ENCODE assay signal across 13 cellular contexts in genomic region chr10:8331387-8331786, GRCh38.
DNase-seq lines count a peak whose midpoint lies in the region; ATAC-seq and TF ChIP-seq lines count a peak whose summit lies in the region.
"Had no signal": no experiment of that assay in that cellular context is flagged by ENCODE, and none has a peak within 500 bp of the region (broad histone marks: within the 10 kb centered on the region; RNA-seq: fewer than 3 reads in every experiment).

No MANE protein-coding gene starts in this region.

- no peak overlapping the region for H3K56ac ChIP-seq in IMR-90 (ENCODE audit: extremely low read depth, insufficient read depth, low read length)

- in situ Hi-C loops in IMR-90 (cut with MboI; ENCODE audit: low sequenced_read_pairs) = no loop called here

- H3K9ac ChIP-seq in IMR-90 (ENCODE audit: low read depth, low read length) (no peak overlapping the region), neural cell (ENCODE audit: low read length) (no peak overlapping the region)

- WGBS in IMR-90 (ENCODE audit: extremely low coverage in 2 of 2, insufficient read length in 1 of 2), 2 experiments = 20% methylated on average over 1 of the region's 14 CpGs; no CpG with 5 or more reads in 1 of the 2 experiments

- H3K27me3 ChIP-seq in IMR-90 (ENCODE audit: control insufficient read depth, insufficient read depth, low read length) = no peaks in the 10 kb centered on the region
- H3K27me3 ChIP-seq in neural cell (ENCODE audit: insufficient read depth, low read depth, low read length) = peaks cover 7% of the 10 kb centered on the region
- H3K27me3 ChIP-seq: BLaER1 treated with 17β-estradiol and CSF1 and Interleukin-3, amounts not matched to agents 10 nM and 100 nM; right atrium auricular region had no signal

- no peak for TF ChIP-seq EP300 in neural cell (conservative IDR thresholded peaks at IDR 0.05; ENCODE audit: poor library complexity, severe bottlenecking)

- H3K4me1 ChIP-seq in IMR-90 (ENCODE audit: control insufficient read depth, insufficient read depth, low read length) = no peaks in the 10 kb centered on the region

- H2AFZ ChIP-seq in IMR-90 (replicated peaks; ENCODE audit: low read length, poor library complexity) (no peak overlapping the region), neural cell (ENCODE audit: low read depth, low read length) (no peak overlapping the region)

- no peak for TF ChIP-seq RAD21 in IMR-90 (IDR thresholded peaks at IDR 0.05; ENCODE audit: low read length)
- TF ChIP-seq RAD21 in neural cell (conservative IDR thresholded peaks at IDR 0.05) = no peak

- H2AK5ac ChIP-seq in IMR-90 (ENCODE audit: low read depth, low read length) = no peak overlapping the region

- DNase-seq in IMR-90 = no peak
- DNase-seq in T-helper 22 cell (ENCODE audit: low read depth) = peak; percentile 36
- DNase-seq in activated effector memory CD4-positive, alpha-beta T cell treated with Interleukin-2 at 50 U/mL for 16 hours = peak; percentile 11
- no peak for DNase-seq in hippocampal formation (lab: John Stamatoyannopoulos, UW)
- DNase-seq in NCI-H526 treated with DMSO at 0.1 percent for 48 hours (lab: John Stamatoyannopoulos, UW) = no peak
- no peak for DNase-seq in kidney tubule cell (ENCODE audit: low spot score)
- DNase-seq in DMS79 (lab: John Stamatoyannopoulos, UW) = no peak
- DNase-seq: left ventricle myocardium superior, NCI-H2029, SIG-M5 had no signal

- no peak overlapping the region for H3K23ac ChIP-seq in IMR-90 (ENCODE audit: low read depth, low read length)

- no peak overlapping the region for H3K14ac ChIP-seq in IMR-90 (replicated peaks; ENCODE audit: low read depth, low read length)

- no peak overlapping the region for H3K18ac ChIP-seq in IMR-90 (ENCODE audit: low read depth, low read length)

- no peak overlapping the region for H4K5ac ChIP-seq in IMR-90 (ENCODE audit: low read depth, low read length)

- H2BK120ac ChIP-seq in IMR-90 (ENCODE audit: low read depth, low read length) = no peak overlapping the region

- no peak overlapping the region for H2BK15ac ChIP-seq in IMR-90 (ENCODE audit: low read depth, low read length)

- POLR2A ChIA-PET in IMR-90 (lab: Charles Lee; ENCODE audit: unreplicated experiment) = no interaction called here

- H4K20me1 ChIP-seq in IMR-90 (ENCODE audit: insufficient read depth, low read length) = no peaks in the 10 kb centered on the region
- H4K20me1 ChIP-seq in neural cell (ENCODE audit: insufficient read depth) = no peaks in the 10 kb centered on the region
- H4K20me1 ChIP-seq: BLaER1 treated with 17β-estradiol and CSF1 and Interleukin-3, amounts not matched to agents 10 nM and 100 nM had no signal

- no peak overlapping the region for H2BK20ac ChIP-seq in IMR-90 (ENCODE audit: low read depth, low read length)

- H3K4me3 ChIP-seq in IMR-90 (ENCODE audit: insufficient read depth, low read depth, low read length) (no peak overlapping the region), neural cell (ENCODE audit: low read length) (no peak overlapping the region)

- no peak overlapping the region for H3K4ac ChIP-seq in IMR-90 (ENCODE audit: low read depth, low read length)

- no peak overlapping the region for H2AK9ac ChIP-seq in IMR-90 (replicated peaks; ENCODE audit: low read depth, low read length, poor library complexity)

- CTCF ChIA-PET in IMR-90 (lab: Yijun Ruan, JAX) = no interaction called here

- no peak overlapping the region for H4K91ac ChIP-seq in IMR-90 (ENCODE audit: insufficient read depth, low read depth, low read length)

- BruUV-seq in IMR-90 (replicated peaks; lab: Mats Ljungman, UMichigan) = no TSS peak

- TF ChIP-seq CTCF in IMR-90 (conservative IDR thresholded peaks at IDR 0.05; ENCODE audit: low read depth, low read length) = no peak
- no peak for TF ChIP-seq CTCF in neural cell (IDR thresholded peaks at IDR 0.05; ENCODE audit: poor library complexity, severe bottlenecking)

- peaks cover 10% of the 10 kb centered on the region for H3K9me3 ChIP-seq in IMR-90 (ENCODE audit: control insufficient read depth, insufficient read depth, low read length)
- no peaks in the 10 kb centered on the region for H3K9me3 ChIP-seq in neural cell (ENCODE audit: low read length)
- H3K9me3 ChIP-seq: BLaER1 treated with 17β-estradiol and CSF1 and Interleukin-3, amounts not matched to agents 10 nM and 100 nM; right atrium auricular region had no signal

- no peaks in the 10 kb centered on the region for H3K79me1 ChIP-seq in IMR-90 (ENCODE audit: low read depth in 1 of 2, low read length in 2 of 2)

- TF ChIP-seq POLR2A in IMR-90 (IDR thresholded peaks at IDR 0.05; ENCODE audit: low read depth, low read length) = no peak

- dilution Hi-C loops in IMR-90 (cut with HindIII; ENCODE audit: low sequenced_read_pairs, unreplicated experiment) = no loop called here

- no peaks in the 10 kb centered on the region for H3K9me1 ChIP-seq in IMR-90 (ENCODE audit: insufficient read depth, low read length)

- ATAC-seq in IMR-90 (ENCODE audit: low read depth) = no peak

- intact Hi-C loops in IMR-90 (cut with micrococcal nuclease) = no loop called here

- H3K79me2 ChIP-seq in neural cell (replicated peaks; ENCODE audit: insufficient read depth, low read length) = no peaks in the 10 kb centered on the region

- H3K36me3 ChIP-seq in IMR-90 (ENCODE audit: control insufficient read depth, insufficient read depth, low read length) (no peaks in the 10 kb centered on the region), neural cell (ENCODE audit: insufficient read depth, low read length) (no peaks in the 10 kb centered on the region)
- H3K36me3 ChIP-seq: BLaER1 treated with 17β-estradiol and CSF1 and Interleukin-3, amounts not matched to agents 10 nM and 100 nM; right atrium auricular region had no signal

- H2BK5ac ChIP-seq in IMR-90 (ENCODE audit: low read depth, low read length, poor library complexity, severe bottlenecking) = no peak overlapping the region

- H3K4me2 ChIP-seq in IMR-90 (ENCODE audit: low read depth, low read length) (no peak overlapping the region), neural cell (ENCODE audit: low read length) (peak overlapping the region; percentile 26)

- no peaks in the 10 kb centered on the region for H3K9me2 ChIP-seq in neural cell (ENCODE audit: insufficient read depth, low read length)

- H4K8ac ChIP-seq in IMR-90 (ENCODE audit: low read depth in 2 of 2, low read length in 2 of 2) = no peak overlapping the region

- H3K27ac ChIP-seq in IMR-90 (ENCODE audit: insufficient read depth, low read length) (no peak overlapping the region), neural cell (ENCODE audit: low read length) (no peak overlapping the region)
- H3K27ac ChIP-seq: right atrium auricular region had no signal

- no peaks in the 10 kb centered on the region for H3F3A ChIP-seq in neural cell (ENCODE audit: insufficient read depth, low read length, poor library complexity, severe bottlenecking)

TF ChIP-seq in IMR-90, 13 proteins besides CTCF, POLR2A, EP300 and RAD21:
- TF ChIP-seq MAFK (IDR thresholded peaks at IDR 0.05; ENCODE audit: low read depth, low read length) (peak; percentile 48; the same call in 1 of the 2 replicates), CHD1 (IDR thresholded peaks at IDR 0.05; ENCODE audit: low read depth, low read length) (no peak), ELK1 (IDR thresholded peaks at IDR 0.05; ENCODE audit: borderline replicate concordance, low read depth, low read length) (no peak), SMC3 (IDR thresholded peaks at IDR 0.05; ENCODE audit: low read depth, low read length) (no peak)

TF ChIP-seq in neural cell, 6 proteins besides CTCF, POLR2A, EP300 and RAD21:
- TF ChIP-seq MXI1 (conservative IDR thresholded peaks at IDR 0.05; ENCODE audit: poor library complexity, severe bottlenecking) = no peak
- no peak for TF ChIP-seq SMC3 (conservative IDR thresholded peaks at IDR 0.05; ENCODE audit: poor library complexity)
- no peak for TF ChIP-seq POLR2AphosphoS5 (IDR thresholded peaks at IDR 0.05)
- no peak for TF ChIP-seq TAF1 (IDR thresholded peaks at IDR 0.05; ENCODE audit: low read depth)
- no peak for TF ChIP-seq EZH2 (IDR thresholded peaks at IDR 0.05; ENCODE audit: borderline replicate concordance, insufficient read depth, low read length, poor library complexity, severe bottlenecking)
- no peak for TF ChIP-seq REST (IDR thresholded peaks at IDR 0.05; ENCODE audit: borderline replicate concordance)

Comparison
In these comparisons a context has a peak if more than half of its experiments do, and no peak if none do; other contexts are left out.
1. DNase-seq: peak in T-helper 22 cell (single experiment) and activated effector memory CD4-positive, alpha-beta T cell treated with Interleukin-2 at 50 U/mL for 16 hours (single experiment); none in IMR-90 (single experiment), hippocampal formation (0 of 2), NCI-H526 treated with DMSO at 0.1 percent for 48 hours (single experiment), kidney tubule cell (single experiment) and DMS79 (single experiment).